27 cellular contexts compared by ENCODE assay signal in the genomic region with DNA sequence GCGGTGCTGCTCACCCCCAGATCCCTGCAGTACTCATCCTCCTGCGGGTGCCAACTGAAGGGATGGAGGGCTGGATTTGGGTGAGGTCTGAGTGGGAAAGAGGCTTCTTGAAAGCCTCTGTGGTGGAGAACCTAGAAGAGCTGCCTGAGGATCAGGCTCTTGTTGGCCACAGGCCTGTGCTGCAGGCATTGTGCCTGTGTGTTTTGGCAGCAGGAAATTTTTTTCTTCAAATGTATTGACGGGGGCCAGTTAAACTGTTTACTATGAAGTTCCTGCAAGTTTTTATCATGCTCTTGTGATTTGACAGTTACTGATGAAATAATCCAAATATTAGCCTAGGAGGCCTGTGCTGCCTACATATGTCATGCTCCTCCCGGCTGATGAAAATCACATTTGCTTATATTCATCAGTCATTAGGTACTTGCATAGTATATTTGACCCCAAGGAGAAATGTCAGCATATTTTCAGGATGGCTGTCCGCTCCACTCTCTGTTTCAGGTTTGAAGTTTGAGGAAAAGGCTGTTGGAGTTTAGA.
DNase-seq lines count a peak whose midpoint lies in the region; ATAC-seq and TF ChIP-seq lines count a peak whose summit lies in the region.
"Had no signal": no experiment of that assay in that cellular context is flagged by ENCODE, and none has a peak within 500 bp of the region (broad histone marks: within the 10 kb centered on the region; RNA-seq: fewer than 3 reads in every experiment).

No MANE protein-coding gene starts in this region.

- no peak for TF ChIP-seq POLR2A in right lobe of liver (IDR thresholded peaks at IDR 0.05)
- no peak for TF ChIP-seq POLR2A in uterus (IDR thresholded peaks at IDR 0.05)

- no peak for TF ChIP-seq CTCF in right atrium auricular region (IDR thresholded peaks at IDR 0.05)
- TF ChIP-seq CTCF in fibroblast of lung (conservative IDR thresholded peaks at IDR 0.05 in 1 of 2, IDR thresholded peaks at IDR 0.05 in 1 of 2; ENCODE audit: low read depth in 1 of 2, low read length in 2 of 2): no peak
- no peak for TF ChIP-seq CTCF in right lobe of liver (IDR thresholded peaks at IDR 0.05)
- no peak for TF ChIP-seq CTCF in uterus (IDR thresholded peaks at IDR 0.05)

- DNase-seq in Right ventricle myocardium inferior (ENCODE audit: missing footprints) (no peak), right atrium auricular region (ENCODE audit: low spot score) (no peak), fibroblast of lung (ENCODE audit: low read depth in 2 of 2) (peak in 1 of 2 donors; percentile 74), right lobe of liver (peak in 1 of 3 donors; percentile 56), uterus (no peak), SIG-M5 treated with dmso at 0.1 percent for 504 hours (lab: John Stamatoyannopoulos, UW; ENCODE audit: unreplicated experiment) (no peak), GOT3 (lab: John Stamatoyannopoulos, UW) (no peak)
- DNase-seq: 8988T; activated CD4-positive, alpha-beta memory T cell treated with anti-CD3 and anti-CD28 coated beads, Interleukin-2, amount 10 ng/mL, durations not matched to agents 7 days and 5 days; activated CD8-positive, alpha-beta memory T cell treated with anti-CD3 and anti-CD28 coated beads, Interleukin-2, amount 50 U/mL, for 48 hours; activated naive CD4-positive, alpha-beta T cell treated with anti-CD3 and anti-CD28 coated beads, Interleukin-2, amount 50 U/mL, for 16 hours; AML-193; brain microvascular endothelial cell; CD4-positive, alpha-beta memory T cell; dorsolateral prefrontal cortex; GM23248; naive thymus-derived CD4-positive, alpha-beta T cell; NCI-H1417 treated with DMSO at 0.1 percent for 48 hours; NCI-H2081; NCI-H2227 treated with DMSO at 0.1 percent for 48 hours; NCI-H526 treated with DMSO at 0.1 percent for 48 hours; psoas muscle; SHP77 treated with DMSO at 0.1 percent for 48 hours; stimulated activated naive CD4-positive, alpha-beta T cell had no signal

- peak overlapping the region in 1 of 2 donors; percentile 21 for H3K27ac ChIP-seq in right atrium auricular region
- H3K27ac ChIP-seq in fibroblast of lung (ENCODE audit: insufficient read depth, low read length): peak overlapping the region; percentile 9
- peak overlapping the region in 1 of 3 donors; percentile 49 for H3K27ac ChIP-seq in right lobe of liver
- peak overlapping the region; percentile 56 to 66 for H3K27ac ChIP-seq in uterus
- H3K27ac ChIP-seq: brain microvascular endothelial cell, HL-60, psoas muscle, suprapubic skin had no signal

- H4K20me1 ChIP-seq in fibroblast of lung (ENCODE audit: control insufficient read depth, extremely low read depth, insufficient read depth, low read length): no peaks in the 10 kb centered on the region

- no peak overlapping the region for H3K4me2 ChIP-seq in fibroblast of lung (ENCODE audit: extremely low read depth, insufficient read depth, low read length)

- no peak overlapping the region for H3K9ac ChIP-seq in fibroblast of lung (ENCODE audit: insufficient read depth, low read length)
- H3K9ac ChIP-seq: GM23248 had no signal

- 32% methylated on average over 3 of the region's 5 CpGs for WGBS in right lobe of liver (ENCODE audit: insufficient coverage, low coverage, low lambda C conversion rate, missing lambda C conversion rate)

- H2AFZ ChIP-seq in fibroblast of lung (ENCODE audit: low read length): no peak overlapping the region
- H2AFZ ChIP-seq: GM23248 had no signal

- intact Hi-C loops in Right ventricle myocardium inferior (cut with DNase I): no loop called here
- intact Hi-C loops in right lobe of liver (cut with DNase I): no loop called here
- intact Hi-C loops in uterus (cut with DNase I; ENCODE audit: low total_unique reads): no loop called here

- H3K4me3 ChIP-seq in right atrium auricular region (no peak overlapping the region), fibroblast of lung (replicated peaks in 1 of 4; ENCODE audit: control extremely low read depth in 1 of 4, insufficient read depth in 1 of 4, low read depth in 3 of 4, low read length in 4 of 4) (no peak overlapping the region), right lobe of liver (no peak overlapping the region), uterus (no peak overlapping the region)
- H3K4me3 ChIP-seq: dorsolateral prefrontal cortex, GM23248, psoas muscle, suprapubic skin had no signal

- H3K36me3 ChIP-seq in right atrium auricular region (no peaks in the 10 kb centered on the region), fibroblast of lung (ENCODE audit: control insufficient read depth, insufficient read depth, low read length) (peaks cover 3% of the 10 kb centered on the region), right lobe of liver (no peaks in the 10 kb centered on the region), uterus (no peaks in the 10 kb centered on the region)
- H3K36me3 ChIP-seq: suprapubic skin had no signal

- peaks cover 0 to 22% of the 10 kb centered on the region in 2 donors for H3K4me1 ChIP-seq in right atrium auricular region
- peaks cover 6% of the 10 kb centered on the region for H3K4me1 ChIP-seq in fibroblast of lung (ENCODE audit: control insufficient read depth, extremely low read depth, insufficient read depth, low read length)
- peaks cover 0 to 13% (median 3%) of the 10 kb centered on the region in 4 donors for H3K4me1 ChIP-seq in right lobe of liver
- peaks cover 4 to 5% of the 10 kb centered on the region in 2 donors for H3K4me1 ChIP-seq in uterus
- H3K4me1 ChIP-seq: psoas muscle had no signal

- H3K9me3 ChIP-seq in right atrium auricular region: no peaks in the 10 kb centered on the region
- no peaks in the 10 kb centered on the region for H3K9me3 ChIP-seq in fibroblast of lung (ENCODE audit: control insufficient read depth, insufficient read depth, low read depth, low read length)
- H3K9me3 ChIP-seq in right lobe of liver: no peaks in the 10 kb centered on the region
- H3K9me3 ChIP-seq in uterus: no peaks in the 10 kb centered on the region
- H3K9me3 ChIP-seq: psoas muscle, suprapubic skin had no signal

- ATAC-seq in Right ventricle myocardium inferior (peak; percentile 62), right lobe of liver (peak; percentile 83 to 92 (median 88)), HG03097 (IDR thresholded peaks at IDR 0.05; ENCODE audit: low FRiP score, unreplicated experiment) (no peak)
- ATAC-seq: naive thymus-derived CD4-positive, alpha-beta T cell; psoas muscle had no signal

- H3K79me2 ChIP-seq in fibroblast of lung (ENCODE audit: control insufficient read depth, insufficient read depth, low read length): no peaks in the 10 kb centered on the region

- H3K27me3 ChIP-seq in right atrium auricular region: no peaks in the 10 kb centered on the region
- H3K27me3 ChIP-seq in fibroblast of lung (ENCODE audit: control insufficient read depth, insufficient read depth, low read length): no peaks in the 10 kb centered on the region
- H3K27me3 ChIP-seq in right lobe of liver: no peaks in the 10 kb centered on the region
- H3K27me3 ChIP-seq in uterus: no peaks in the 10 kb centered on the region
- H3K27me3 ChIP-seq: brain microvascular endothelial cell, suprapubic skin had no signal
